Comparison of ENCODE assay signal across 17 cellular contexts in the genomic region with DNA sequence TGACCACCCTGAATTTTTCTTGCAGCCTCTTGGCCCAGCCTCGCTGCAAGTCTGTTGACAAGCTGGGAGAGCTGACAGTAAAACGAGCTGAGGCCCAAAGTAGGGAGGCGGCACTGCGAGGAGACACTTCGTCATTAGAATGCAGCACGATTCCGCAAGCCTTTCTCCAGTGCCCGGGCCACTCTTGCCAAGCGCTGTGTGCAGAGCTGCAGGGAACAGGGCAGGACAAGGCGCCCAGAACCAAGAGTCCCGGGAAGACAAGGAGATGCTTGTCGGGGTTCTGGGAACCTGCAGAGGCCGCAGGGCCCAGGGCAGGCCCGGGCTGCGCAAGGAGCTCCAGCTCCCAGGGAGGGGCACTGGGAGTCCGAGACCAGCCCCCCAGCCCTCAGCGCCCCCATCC.
"Had no signal": no experiment of that assay in that cellular context is flagged by ENCODE, and none has a peak within 500 bp of the region (broad histone marks: within the 10 kb centered on the region; RNA-seq: fewer than 3 reads in every experiment).

No MANE protein-coding gene starts in this region.

- H3K27ac ChIP-seq: brain microvascular endothelial cell, esophagus squamous epithelium, right lobe of liver, VCaP had no signal

- DNase-seq: activated CD4-positive, CD25-positive, alpha-beta regulatory T cell treated with anti-CD3 and anti-CD28 coated beads, Interleukin-2, amount 50 U/mL, for 72 hours; activated CD8-positive, alpha-beta memory T cell treated with anti-CD3 and anti-CD28 coated beads for 24 hours; activated gamma-delta T cell; activated T-cell treated with anti-CD3 and anti-CD28 coated beads, Interleukin-2, amount 50 U/mL, for 72 hours; brain microvascular endothelial cell; effector memory CD4-positive, alpha-beta T cell; esophagus squamous epithelium; left cardiac atrium; right lobe of liver; small intestine; stimulated activated CD4-positive, alpha-beta T cell treated with anti-CD3 and anti-CD28 coated beads, Interleukin-15, amount 100 ng/mL, for 24 hours; stimulated activated CD4-positive, alpha-beta T cell treated with anti-CD3 and anti-CD28 coated beads, Interleukin-2, amount 100 ng/mL, for 48 hours; stimulated activated naive CD8-positive, alpha-beta T cell treated with anti-CD3 and anti-CD28 coated beads, Interleukin-15, amount 100 ng/mL, for 72 hours; SW 1271; T-helper 2 cell had no signal

- H3K9me3 ChIP-seq: esophagus squamous epithelium, right lobe of liver had no signal

- H3K36me3 ChIP-seq: brain microvascular endothelial cell, esophagus squamous epithelium, right lobe of liver had no signal

- H3K27me3 ChIP-seq: brain microvascular endothelial cell, esophagus squamous epithelium, right lobe of liver had no signal

- H3K4me3 ChIP-seq: esophagus squamous epithelium, lung, right lobe of liver had no signal
